34 cellular contexts compared by ENCODE assay signal in genomic region chr20:16611832-16612231, GRCh38.
"Had no signal": no experiment of that assay in that cellular context is flagged by ENCODE, and none has a peak within 500 bp of the region (broad histone marks: within the 10 kb centered on the region; RNA-seq: fewer than 3 reads in every experiment).

No MANE protein-coding gene starts in this region.

- H3K36me3 ChIP-seq: MG63 had no signal

- H3K4me3 ChIP-seq: MG63 had no signal

- H3K27me3 ChIP-seq: MG63 had no signal

- H3K9me3 ChIP-seq: MG63 had no signal

- H3K27ac ChIP-seq: KMS-11 had no signal

- DNase-seq: Karpas-422, Kasumi-1, KBM-7, KG1, MG63, MM.1S, MV-4-11, NCI-H1048, NCI-H1092, NCI-H1092 treated with DMSO at 0.1 percent for 48 hours, NCI-H1105, NCI-H1105 treated with DMSO at 0.1 percent for 48 hours, NCI-H1417, NCI-H1417 treated with DMSO at 0.1 percent for 48 hours, NCI-H1436, NCI-H1436 treated with DMSO at 0.1 percent for 48 hours, NCI-H146, NCI-H1694, NCI-H1694 treated with DMSO at 0.1 percent for 48 hours, NCI-H187, NCI-H187 treated with DMSO at 0.1 percent for 48 hours, NCI-H1930, NCI-H2029, NCI-H2029 treated with DMSO at 0.1 percent for 48 hours, NCI-H2081, NCI-H2081 treated with DMSO at 0.1 percent for 48 hours, NCI-H2107, NCI-H2171, NCI-H2171 treated with DMSO at 0.1 percent for 48 hours, NCI-H2227 treated with DMSO at 0.1 percent for 48 hours, NCI-H226, NCI-H345, NCI-H446 treated with DMSO at 0.1 percent for 48 hours had no signal
